11 cellular contexts compared by ENCODE assay signal in genomic region chr2:188381614-188382013, GRCh38.
A peak's percentile ranks its signal among the peaks of the same experiment; 100 is the strongest.
DNase-seq lines count a peak whose midpoint lies in the region; ATAC-seq, FAIRE-seq and TF ChIP-seq lines count a peak whose summit lies in the region.
"Had no signal": no experiment of that assay in that cellular context is flagged by ENCODE, and none has a peak within 500 bp of the region (broad histone marks: within the 10 kb centered on the region; RNA-seq: fewer than 3 reads in every experiment).

No MANE protein-coding gene starts in this region.

- POLR2A ChIA-PET in Caco-2 (lab: Charles Lee), result no interaction called here

- WGBS in small intestine, 3 donors, result 79 to 96% (median 85%) methylated on average over 1 of the region's 1 CpG

- peak; percentile 89 for FAIRE-seq in small intestine (lab: Jason Lieb, UNC)
- FAIRE-seq: HepG2 had no signal

- H4K20me1 ChIP-seq in fibroblast of lung (ENCODE audit: control insufficient read depth, extremely low read depth, insufficient read depth, low read length), result no peaks in the 10 kb centered on the region

- BruUV-seq in Caco-2 (replicated peaks; lab: Mats Ljungman, UMichigan), result no TSS peak

- H3K4me1 ChIP-seq in RWPE2 (ENCODE audit: insufficient read depth, poor library complexity, severe bottlenecking) (peaks cover 2% of the 10 kb centered on the region), fibroblast of lung (ENCODE audit: control insufficient read depth, extremely low read depth, insufficient read depth, low read length) (peaks cover 4% of the 10 kb centered on the region), small intestine (ENCODE audit: control insufficient read depth in 2 of 2, insufficient read depth in 1 of 2, low read depth in 1 of 2, low read length in 1 of 2) (no peaks in the 10 kb centered on the region), Caco-2 (peaks cover 3% of the 10 kb centered on the region; the same call in 1 of the 2 replicates)
- H3K4me1 ChIP-seq: testis had no signal

- no peak overlapping the region for H3K4me3 Mint-ChIP-seq in Caco-2 (ENCODE audit: unreplicated experiment)

- ATAC-seq in RWPE2 (ENCODE audit: low read depth) (peak; percentile 79), HG03175 (IDR thresholded peaks at IDR 0.05; ENCODE audit: unreplicated experiment) (no peak)
- ATAC-seq: HepG2 had no signal

- peak overlapping the region; percentile 48 for H3K4me2 ChIP-seq in fibroblast of lung (ENCODE audit: extremely low read depth, insufficient read depth, low read length)

- H3K79me2 ChIP-seq in fibroblast of lung (ENCODE audit: control insufficient read depth, insufficient read depth, low read length), result no peaks in the 10 kb centered on the region

- H3K4me1 Mint-ChIP-seq in Caco-2 (ENCODE audit: low read depth, unreplicated experiment), result no peaks in the 10 kb centered on the region

- H3K4me3 ChIP-seq in RWPE2 (ENCODE audit: severe bottlenecking), result no peak overlapping the region
- H3K4me3 ChIP-seq in fibroblast of lung (replicated peaks in 1 of 4; ENCODE audit: control extremely low read depth in 1 of 4, insufficient read depth in 1 of 4, low read depth in 3 of 4, low read length in 4 of 4), result no peak overlapping the region
- no peak overlapping the region for H3K4me3 ChIP-seq in small intestine (ENCODE audit: low read depth in 1 of 2, low read length in 2 of 2)
- H3K4me3 ChIP-seq in Caco-2 (ENCODE audit: low read depth, low read length), result no peak overlapping the region
- H3K4me3 ChIP-seq: testis had no signal

- H3K27me3 ChIP-seq in RWPE2 (ENCODE audit: insufficient read depth, poor library complexity, severe bottlenecking) (no peaks in the 10 kb centered on the region), fibroblast of lung (ENCODE audit: control insufficient read depth, insufficient read depth, low read length) (no peaks in the 10 kb centered on the region), small intestine (ENCODE audit: control insufficient read depth in 2 of 2, insufficient read depth in 2 of 2, low read length in 2 of 2) (no peaks in the 10 kb centered on the region), Caco-2 (replicated peaks; ENCODE audit: control insufficient read depth, insufficient read depth, low read length) (no peaks in the 10 kb centered on the region)
- H3K27me3 ChIP-seq: testis had no signal

- H3K27ac Mint-ChIP-seq in Caco-2 (ENCODE audit: unreplicated experiment), result no peak overlapping the region

- H3K9me3 ChIP-seq in RWPE2 (ENCODE audit: severe bottlenecking) (no peaks in the 10 kb centered on the region), fibroblast of lung (ENCODE audit: control insufficient read depth, insufficient read depth, low read depth, low read length) (no peaks in the 10 kb centered on the region), small intestine (ENCODE audit: control insufficient read depth, low read depth) (no peaks in the 10 kb centered on the region), Caco-2 (peaks cover 8% of the 10 kb centered on the region; the same call in 1 of the 2 replicates)
- H3K9me3 ChIP-seq: testis had no signal

- H3K9me3 Mint-ChIP-seq in Caco-2 (ENCODE audit: unreplicated experiment), result peaks cover 13% of the 10 kb centered on the region

- DNase-seq in GM04504 (ENCODE audit: low read depth), result peak; percentile 10
- no peak for DNase-seq in RWPE2 (ENCODE audit: low spot score)
- peak; percentile 58 to 84 for DNase-seq in fibroblast of lung (ENCODE audit: low read depth in 2 of 2)
- DNase-seq in small intestine, result peak; percentile 1
- no peak for DNase-seq in Caco-2
- DNase-seq in anterior cingulate cortex (lab: John Stamatoyannopoulos, UW), result no peak
- no peak for DNase-seq in SKM-1 (lab: John Stamatoyannopoulos, UW; ENCODE audit: unreplicated experiment)
- DNase-seq: NCI-H1930, testis had no signal

- CTCF ChIA-PET in Caco-2 (lab: Charles Lee), result no interaction called here

- H2AFZ ChIP-seq in fibroblast of lung (ENCODE audit: low read length), result no peak overlapping the region

- no peaks in the 10 kb centered on the region for H3K27me3 Mint-ChIP-seq in Caco-2 (ENCODE audit: insufficient read depth, unreplicated experiment)

- H3K36me3 ChIP-seq in RWPE2 (ENCODE audit: low read depth) (no peaks in the 10 kb centered on the region), fibroblast of lung (ENCODE audit: control insufficient read depth, insufficient read depth, low read length) (no peaks in the 10 kb centered on the region), small intestine (ENCODE audit: control insufficient read depth in 2 of 2, insufficient read depth in 2 of 2, low read length in 2 of 2) (no peaks in the 10 kb centered on the region), Caco-2 (ENCODE audit: control insufficient read depth, insufficient read depth, low read length) (no peaks in the 10 kb centered on the region; the same call in 1 of the 2 replicates)

- no peak overlapping the region for H3K27ac ChIP-seq in RWPE2 (ENCODE audit: poor library complexity, severe bottlenecking)
- peak overlapping the region; percentile 75 for H3K27ac ChIP-seq in fibroblast of lung (ENCODE audit: insufficient read depth, low read length)
- H3K27ac ChIP-seq in small intestine (ENCODE audit: low read depth in 1 of 2, low read length in 1 of 2), result no peak overlapping the region

- no peak overlapping the region for H3K9ac ChIP-seq in fibroblast of lung (ENCODE audit: insufficient read depth, low read length)

- TF ChIP-seq CTCF in RWPE2 (IDR thresholded peaks at IDR 0.05; ENCODE audit: poor library complexity, severe bottlenecking) (no peak), fibroblast of lung (conservative IDR thresholded peaks at IDR 0.05 in 1 of 2, IDR thresholded peaks at IDR 0.05 in 1 of 2; ENCODE audit: low read depth in 1 of 2, low read length in 2 of 2) (no peak), Caco-2 (IDR thresholded peaks at IDR 0.05; ENCODE audit: insufficient read depth in 1 of 2, low read depth in 1 of 2, low read length in 1 of 2, severe bottlenecking in 1 of 2, unreplicated experiment in 1 of 2) (no peak)

- intact Hi-C loops in Caco-2 (cut with micrococcal nuclease; ENCODE audit: unreplicated experiment), result no loop called here

- peaks cover 7% of the 10 kb centered on the region for H3K36me3 Mint-ChIP-seq in Caco-2 (ENCODE audit: insufficient read depth, unreplicated experiment)

Comparison
In these comparisons a context has a peak if more than half of its experiments do, and no peak if none do; other contexts are left out.
1. DNase-seq: peak in GM04504 (single experiment), fibroblast of lung (2 of 2) and small intestine (single experiment); none in RWPE2 (single experiment), Caco-2 (0 of 2), anterior cingulate cortex (0 of 58) and SKM-1 (single experiment).